27 cellular contexts compared by ENCODE assay signal in the genomic region with DNA sequence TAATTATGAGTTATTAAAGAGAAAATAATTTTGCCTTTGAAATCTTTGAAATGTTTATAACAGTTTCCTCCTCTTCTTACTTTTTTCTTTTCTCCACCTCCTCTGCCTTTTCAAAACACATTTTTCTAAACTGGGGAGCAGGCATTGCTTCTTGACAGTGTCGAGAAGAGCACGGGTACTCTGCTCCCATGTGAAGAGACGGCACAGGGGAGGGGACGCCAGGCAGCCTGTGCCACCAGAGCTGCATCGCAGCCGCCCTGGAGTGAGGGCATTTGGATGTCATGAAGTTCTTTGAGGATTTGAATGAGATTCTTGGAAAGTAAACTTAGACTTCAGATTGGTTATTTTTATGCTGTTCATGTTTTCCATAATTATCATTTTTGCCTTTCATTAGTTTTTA.
A peak's percentile ranks its signal among the peaks of the same experiment; 100 is the strongest.
DNase-seq lines count a peak whose midpoint lies in the region; ATAC-seq, FAIRE-seq and TF ChIP-seq lines count a peak whose summit lies in the region.
"Had no signal": no experiment of that assay in that cellular context is flagged by ENCODE, and none has a peak within 500 bp of the region (broad histone marks: within the 10 kb centered on the region; RNA-seq: fewer than 3 reads in every experiment).

No MANE protein-coding gene starts in this region.

- no peak overlapping the region for H3K9ac ChIP-seq in kidney (ENCODE audit: low read length in 2 of 2)
- H3K9ac ChIP-seq: BLaER1 treated with 17β-estradiol and CSF1 and Interleukin-3, amounts not matched to agents 10 nM and 100 nM; GM23248 had no signal

- H3K4me1 Mint-ChIP-seq in chondrocyte (ENCODE audit: low read depth): no peaks in the 10 kb centered on the region
- H3K4me1 Mint-ChIP-seq: CD14-positive monocyte; CD8-positive, alpha-beta memory T cell had no signal

- H3K4me1 ChIP-seq in kidney (ENCODE audit: control insufficient read depth in 1 of 2, insufficient read depth in 1 of 2, low read depth in 1 of 2, low read length in 2 of 2) (peaks cover 5 to 12% of the 10 kb centered on the region in 2 donors), pancreas (no peaks in the 10 kb centered on the region), thyroid gland (peaks cover 8 to 23% of the 10 kb centered on the region in 2 donors), psoas muscle (no peaks in the 10 kb centered on the region)
- H3K4me1 ChIP-seq: A549; BE2C; BLaER1 treated with 17β-estradiol and CSF1 and Interleukin-3, amounts not matched to agents 10 nM and 100 nM had no signal

- H3K36me3 ChIP-seq in kidney (ENCODE audit: control insufficient read depth in 1 of 2, insufficient read depth in 2 of 2, low read length in 2 of 2): no peaks in the 10 kb centered on the region
- H3K36me3 ChIP-seq in pancreas: no peaks in the 10 kb centered on the region
- no peaks in the 10 kb centered on the region for H3K36me3 ChIP-seq in thyroid gland
- no peaks in the 10 kb centered on the region for H3K36me3 ChIP-seq in psoas muscle (ENCODE audit: insufficient read depth in 1 of 2, low read depth in 1 of 2)
- H3K36me3 ChIP-seq: BE2C; BLaER1 treated with 17β-estradiol and CSF1 and Interleukin-3, amounts not matched to agents 10 nM and 100 nM had no signal

- no peak overlapping the region for H3K27ac Mint-ChIP-seq in chondrocyte (ENCODE audit: unreplicated experiment)
- H3K27ac Mint-ChIP-seq: CD14-positive monocyte; CD4-positive, alpha-beta T cell had no signal

- no peaks in the 10 kb centered on the region for H3K36me3 Mint-ChIP-seq in chondrocyte (ENCODE audit: low read depth)
- H3K36me3 Mint-ChIP-seq: CD14-positive monocyte; CD8-positive, alpha-beta memory T cell had no signal

- FAIRE-seq in kidney (lab: Jason Lieb, UNC) (no peak), pancreas (lab: Jason Lieb, UNC) (no peak)
- FAIRE-seq: A549, D721Med, GM12878, GM19239, H1 had no signal

- WGBS in pancreas, 2 donors: 78 to 88% methylated on average over 6 of the region's 6 CpGs
- WGBS in thyroid gland, 2 donors: 79 to 80% methylated on average over 6 of the region's 6 CpGs
- 61 to 70% (median 69%) methylated on average over 6 of the region's 6 CpGs for WGBS in psoas muscle, 3 donors

- H3K4me3 ChIP-seq in kidney (ENCODE audit: low read length in 2 of 2) (no peak overlapping the region), pancreas (no peak overlapping the region), thyroid gland (replicated peaks in 1 of 3) (no peak overlapping the region), psoas muscle (no peak overlapping the region)
- H3K4me3 ChIP-seq: A549; BLaER1 treated with 17β-estradiol and CSF1 and Interleukin-3, amounts not matched to agents 10 nM and 100 nM; GM12878; GM23248 had no signal

- H3K9me3 ChIP-seq in kidney (ENCODE audit: control insufficient read depth in 1 of 2, low read length in 2 of 2) (no peaks in the 10 kb centered on the region), pancreas (no peaks in the 10 kb centered on the region), thyroid gland (no peaks in the 10 kb centered on the region), psoas muscle (no peaks in the 10 kb centered on the region)
- H3K9me3 ChIP-seq: A549; BE2C; BLaER1 treated with 17β-estradiol and CSF1 and Interleukin-3, amounts not matched to agents 10 nM and 100 nM had no signal

- H3K27me3 ChIP-seq in pancreas (no peaks in the 10 kb centered on the region), thyroid gland (no peaks in the 10 kb centered on the region), psoas muscle (ENCODE audit: insufficient read depth in 3 of 3, low read length in 2 of 3) (no peaks in the 10 kb centered on the region)
- H3K27me3 ChIP-seq: BE2C; BLaER1 treated with 17β-estradiol and CSF1 and Interleukin-3, amounts not matched to agents 10 nM and 100 nM had no signal

- TF ChIP-seq CTCF in kidney (IDR thresholded peaks at IDR 0.05; ENCODE audit: borderline replicate concordance, extremely low read depth, insufficient read depth) (no peak), pancreas (IDR thresholded peaks at IDR 0.05) (no peak), thyroid gland (IDR thresholded peaks at IDR 0.05) (no peak), psoas muscle (IDR thresholded peaks at IDR 0.05) (no peak), chondrocyte (IDR thresholded peaks at IDR 0.05) (no peak)

- no peak overlapping the region for H3K4me3 Mint-ChIP-seq in chondrocyte (ENCODE audit: unreplicated experiment)
- H3K4me3 Mint-ChIP-seq: CD14-positive monocyte; CD4-positive, alpha-beta T cell; CD8-positive, alpha-beta memory T cell had no signal

- H3K9me3 Mint-ChIP-seq in chondrocyte (ENCODE audit: low read depth): no peaks in the 10 kb centered on the region
- H3K9me3 Mint-ChIP-seq: CD14-positive monocyte; CD4-positive, alpha-beta T cell; CD8-positive, alpha-beta memory T cell had no signal

- DNase-seq in NCI-H69 (lab: John Stamatoyannopoulos, UW) (peak; percentile 15), kidney (peak; percentile 23), pancreas (no peak), thyroid gland (no peak), psoas muscle (no peak), NCI-H524 (lab: John Stamatoyannopoulos, UW) (no peak), chondrocyte (ENCODE audit: low spot score) (no peak)
- DNase-seq: 8988T; ACHN; AML-193; BE2C; CD4-positive, alpha-beta T cell; CD8-positive, alpha-beta memory T cell; DMS 273 treated with DMSO at 0.1 percent for 48 hours; DMS79; EL; GDM1; GM23248; H7; HCEC 1CT had no signal

- intact Hi-C loops in kidney (cut with DNase I) (no loop called here), pancreas (cut with DNase I) (no loop called here), thyroid gland (cut with DNase I) (no loop called here), psoas muscle (cut with DNase I) (no loop called here)

- no peak for ATAC-seq in pancreas
- no peak for ATAC-seq in psoas muscle
- ATAC-seq: A549, GM12878 had no signal

- peaks cover 10% of the 10 kb centered on the region for H3K27me3 Mint-ChIP-seq in chondrocyte (ENCODE audit: low read depth)
- H3K27me3 Mint-ChIP-seq: CD4-positive, alpha-beta T cell; CD8-positive, alpha-beta memory T cell had no signal

- TF ChIP-seq POLR2A in thyroid gland (IDR thresholded peaks at IDR 0.05): no peak

- H3K27ac ChIP-seq in kidney (ENCODE audit: low read depth in 2 of 2, low read length in 2 of 2) (no peak overlapping the region), pancreas (peak overlapping the region; percentile 6 to 58 (median 37)), thyroid gland (peak overlapping the region in 2 of 3 donors; percentile 81 to 89), psoas muscle (no peak overlapping the region)
- H3K27ac ChIP-seq: A549; BLaER1 treated with 17β-estradiol and CSF1 and Interleukin-3, amounts not matched to agents 10 nM and 100 nM; GM23248 had no signal

Comparison
In these comparisons a context has a peak if more than half of its experiments do, and no peak if none do; other contexts are left out.
1. DNase-seq: peak in NCI-H69 (single experiment) and kidney (single experiment); none in pancreas (0 of 6), thyroid gland (0 of 2), psoas muscle (0 of 2), NCI-H524 (0 of 2) and chondrocyte (single experiment).
2. H3K27ac ChIP-seq: peak in pancreas (4 of 4) and thyroid gland (2 of 3); none in kidney (0 of 2) and psoas muscle (single experiment).